2 cellular contexts compared by ENCODE assay signal in genomic region chr5:143003328-143003636, GRCh38.
TF ChIP-seq lines count a peak whose summit lies in the region.

No MANE protein-coding gene starts in this region.

TF ChIP-seq in SK-N-SH, 30 proteins besides CTCF, POLR2A, EP300 and RAD21 (continued from another document):
- TF ChIP-seq REST (IDR thresholded peaks at IDR 0.05; ENCODE audit: low read depth, low read length): no peak
- no peak for TF ChIP-seq FOSL2 (IDR thresholded peaks at IDR 0.05; ENCODE audit: borderline replicate concordance, low read depth)
- TF ChIP-seq RFX5 (IDR thresholded peaks at IDR 0.05; ENCODE audit: low read length): no peak
- no peak for TF ChIP-seq TCF12 (IDR thresholded peaks at IDR 0.05)
- no peak for TF ChIP-seq TAF1 (IDR thresholded peaks at IDR 0.05; ENCODE audit: borderline replicate concordance, low read depth, low read length)
- no peak for TF ChIP-seq NRF1 (IDR thresholded peaks at IDR 0.05; ENCODE audit: low read depth, low read length)
- TF ChIP-seq FOXJ3 (CRISPR knock-in tag; IDR thresholded peaks at IDR 0.05): no peak
- TF ChIP-seq TEAD4 (IDR thresholded peaks at IDR 0.05; ENCODE audit: borderline replicate concordance, insufficient read depth): no peak
- TF ChIP-seq CHD2 (IDR thresholded peaks at IDR 0.05; ENCODE audit: low read length, partially characterized antibody): no peak

TF ChIP-seq in SK-N-SH treated with all-trans-retinoic acid at 6 μM for 48 hours, 23 proteins besides CTCF, POLR2A, EP300 and RAD21 (continued from another document):
- no peak for TF ChIP-seq POU6F1 (CRISPR knock-in tag; IDR thresholded peaks at IDR 0.05; ENCODE audit: borderline replicate concordance, low read depth)
- no peak for TF ChIP-seq CREB5 (CRISPR knock-in tag; IDR thresholded peaks at IDR 0.05; ENCODE audit: low read depth)
- no peak for TF ChIP-seq ARNTL (CRISPR knock-in tag; IDR thresholded peaks at IDR 0.05; ENCODE audit: borderline replicate concordance, low read depth)
- no peak for TF ChIP-seq PPARA (CRISPR knock-in tag; IDR thresholded peaks at IDR 0.05; ENCODE audit: borderline replicate concordance)
- TF ChIP-seq ZNF70 (CRISPR knock-in tag; IDR thresholded peaks at IDR 0.05): no peak
- TF ChIP-seq ZC3H10 (CRISPR knock-in tag; IDR thresholded peaks at IDR 0.05): no peak
- TF ChIP-seq OSR1 (CRISPR knock-in tag; IDR thresholded peaks at IDR 0.05): no peak
- TF ChIP-seq CSRNP3 (CRISPR knock-in tag; IDR thresholded peaks at IDR 0.05): no peak
- no peak for TF ChIP-seq ISL1 (CRISPR knock-in tag; IDR thresholded peaks at IDR 0.05)
- no peak for TF ChIP-seq ZFP3 (CRISPR knock-in tag; IDR thresholded peaks at IDR 0.05)
TF ChIP-seq in SK-N-SH treated with all-trans-retinoic acid at 6 μM for 48 hours: peak in this region for 0.
